In genomic region chrX:152822383-152823086, GRCh38 we compare ENCODE assay signal across 19 cellular contexts. TPM values are rescaled to one million over a fixed set of nuclear protein-coding genes. Genes with fewer than 3 reads are reported as not detected.
"Had no signal": no experiment of that assay in that cellular context is flagged by ENCODE, and none has a peak within 500 bp of the region (broad histone marks: within the 10 kb centered on the region; RNA-seq: fewer than 3 reads in every experiment).

No MANE protein-coding gene starts in this region.

- H3K4me2 ChIP-seq: hepatocyte had no signal

- H3K27ac ChIP-seq: brain microvascular endothelial cell, hepatocyte, pancreas, upper lobe of left lung had no signal

- H3K4me3 ChIP-seq: hepatocyte, pancreas, upper lobe of left lung had no signal

- DNase-seq: activated CD4-positive, alpha-beta T cell treated with anti-CD3 and anti-CD28 coated beads, Interleukin-2, amount 10 ng/mL, durations not matched to agents 7 days and 5 days; activated CD4-positive, CD25-positive, alpha-beta regulatory T cell; activated naive CD4-positive, alpha-beta T cell; activated naive CD8-positive, alpha-beta T cell treated with anti-CD3 and anti-CD28 coated beads, Interleukin-2, amount 10 ng/mL, durations not matched to agents 7 days and 5 days; brain microvascular endothelial cell; effector memory CD8-positive, alpha-beta T cell; islet precursor cell; pancreas; stimulated activated CD4-positive, alpha-beta T cell treated with anti-CD3 and anti-CD28 coated beads, Interleukin-1b, Interleukin-23, amount 100 ng/mL, for 48 hours; stimulated activated naive CD8-positive, alpha-beta T cell treated with anti-CD3 and anti-CD28 coated beads, Interleukin-15, amount 100 ng/mL, for 72 hours; upper lobe of left lung had no signal

- H2AFZ ChIP-seq: hepatocyte had no signal

- H3K36me3 ChIP-seq: brain microvascular endothelial cell, pancreas had no signal

- H3K27me3 ChIP-seq: brain microvascular endothelial cell, hepatocyte, upper lobe of left lung had no signal

- H3K79me2 ChIP-seq: hepatocyte had no signal

- H3K4me1 ChIP-seq: pancreas, upper lobe of left lung had no signal

- H3K9me3 ChIP-seq: pancreas, upper lobe of left lung had no signal

- ATAC-seq: effector memory CD8-positive, alpha-beta T cell; pancreas; sciatic nerve had no signal

RNA-seq across cellular contexts. Expression of gene MAGEA6, which starts 53.0 kb away (rescaled TPM):
- total RNA-seq: activated CD4-positive, alpha-beta T cell treated with anti-CD3 and anti-CD28 coated beads, Interleukin-2, amount 10 ng/mL, durations not matched to agents 7 days and 5 days; activated CD8-positive, alpha-beta memory T cell treated with anti-CD3 and anti-CD28 coated beads for 36 hours; activated naive CD8-positive, alpha-beta T cell treated with anti-CD3 and anti-CD28 coated beads, Interleukin-2, amount 10 ng/mL, durations not matched to agents 7 days and 5 days; glomerular endothelial cell; hepatocyte; lung microvascular endothelial cell; neural crest cell; pancreas; sciatic nerve; T-helper 2 cell treated with Interferon-gamma antibody and Interleukin-4, amounts not matched to agents 100 ng/mL and 5 ng/mL, for 36 hours; temporal lobe had no signal
- polyA plus RNA-seq: pancreas had no signal
